ENCODE assay signal across 1 cellular context in genomic region chr6:30873137-30873640, GRCh38.
TF ChIP-seq lines count a peak whose summit lies in the region.

No MANE protein-coding gene starts in this region.

TF ChIP-seq in K562, 482 proteins besides CTCF, POLR2A, EP300 and RAD21 (continued from another document and continues in another):
- TF ChIP-seq USF2 (CRISPR knock-in tag; IDR thresholded peaks at IDR 0.05) (no peak), HMGN3 (IDR thresholded peaks at IDR 0.05; ENCODE audit: borderline replicate concordance, extremely low read depth, insufficient read length, low read depth, low read length) (no peak), GABPA (tag; conservative IDR thresholded peaks at IDR 0.05; ENCODE audit: low read depth) (0 out of 2 replicates have a peak, but pooled peaks have one; percentile 4), HNRNPK (IDR thresholded peaks at IDR 0.05; ENCODE audit: low read depth, low read length, poor library complexity, severe bottlenecking) (no peak), THRAP3 (IDR thresholded peaks at IDR 0.05; ENCODE audit: borderline replicate concordance) (no peak), SAFB2 (IDR thresholded peaks at IDR 0.05; ENCODE audit: borderline replicate concordance, low read depth, low read length, severe bottlenecking) (no peak), MAZ (CRISPR knock-in tag; conservative IDR thresholded peaks at IDR 0.05 in 1 of 2, IDR thresholded peaks at IDR 0.05 in 1 of 2) (no peak), ZNF384 (IDR thresholded peaks at IDR 0.05; ENCODE audit: low read depth, low read length) (no peak), ZNF232 (CRISPR knock-in tag; IDR thresholded peaks at IDR 0.05) (no peak), KDM4B (IDR thresholded peaks at IDR 0.05; ENCODE audit: borderline replicate concordance in 2 of 2, low read depth in 1 of 2) (no peak), ELF4 (CRISPR knock-in tag; IDR thresholded peaks at IDR 0.05) (peak; percentile 62; the same call in 1 of the 2 replicates), STAG1 (CRISPR knock-in tag; IDR thresholded peaks at IDR 0.05; ENCODE audit: borderline replicate concordance) (no peak), ZNF347 (CRISPR knock-in tag; IDR thresholded peaks at IDR 0.05; ENCODE audit: low read depth) (no peak), SMARCA4 (IDR thresholded peaks at IDR 0.05) (no peak), SREBF2 (CRISPR knock-in tag; IDR thresholded peaks at IDR 0.05) (no peak), MED1 (CRISPR knock-in tag; IDR thresholded peaks at IDR 0.05; ENCODE audit: borderline replicate concordance) (no peak), ZNF445 (CRISPR knock-in tag; IDR thresholded peaks at IDR 0.05; ENCODE audit: low read depth) (no peak), PTTG1 (tag; IDR thresholded peaks at IDR 0.05; ENCODE audit: low read depth) (no peak), GMEB1 (CRISPR knock-in tag; IDR thresholded peaks at IDR 0.05) (no peak), PCBP1 (IDR thresholded peaks at IDR 0.05; ENCODE audit: low read depth, low read length, poor library complexity, severe bottlenecking) (no peak), CHAMP1 (IDR thresholded peaks at IDR 0.05) (0 out of 2 replicates have a peak, but pooled peaks have one; percentile 17), ZNF512 (tag; IDR thresholded peaks at IDR 0.05) (peak; percentile 26; the same call in 1 of the 2 replicates), THRA (IDR thresholded peaks at IDR 0.05) (no peak), GATAD2A (IDR thresholded peaks at IDR 0.05) (no peak), ELK3 (CRISPR knock-in tag; IDR thresholded peaks at IDR 0.05) (no peak), CREB3 (tag; conservative IDR thresholded peaks at IDR 0.05; ENCODE audit: low read depth) (no peak), ZNF511 (CRISPR knock-in tag; IDR thresholded peaks at IDR 0.05) (no peak), ZNF41 (CRISPR knock-in tag; conservative IDR thresholded peaks at IDR 0.05) (no peak), FOXO4 (CRISPR knock-in tag; IDR thresholded peaks at IDR 0.05) (no peak), NR4A1 (CRISPR knock-in tag; IDR thresholded peaks at IDR 0.05) (no peak), NR4A1 (tag; IDR thresholded peaks at IDR 0.05) (no peak), ETS2 (tag; IDR thresholded peaks at IDR 0.05; ENCODE audit: borderline replicate concordance, poor library complexity, severe bottlenecking) (no peak), POLR2B (IDR thresholded peaks at IDR 0.05; ENCODE audit: low read depth, partially characterized antibody) (peak; percentile 76), SMARCB1 (IDR thresholded peaks at IDR 0.05; ENCODE audit: insufficient read length, low read depth) (no peak), ZNF197 (CRISPR knock-in tag; IDR thresholded peaks at IDR 0.05; ENCODE audit: low read depth) (0 out of 2 replicates have a peak, but pooled peaks have one; percentile 0), RFX5 (IDR thresholded peaks at IDR 0.05; ENCODE audit: low read depth, low read length) (no peak), ARID3B (CRISPR knock-in tag; IDR thresholded peaks at IDR 0.05; ENCODE audit: borderline replicate concordance) (no peak), PHF21A (IDR thresholded peaks at IDR 0.05; ENCODE audit: borderline replicate concordance, low read depth) (no peak), ZFP36 (IDR thresholded peaks at IDR 0.05; ENCODE audit: low read depth, low read length, partially characterized antibody) (no peak), HINFP (tag; conservative IDR thresholded peaks at IDR 0.05; ENCODE audit: low read depth) (no peak), NFIC (IDR thresholded peaks at IDR 0.05) (no peak), MYNN (IDR thresholded peaks at IDR 0.05) (no peak), MYNN (CRISPR knock-in tag; IDR thresholded peaks at IDR 0.05) (no peak), RBFOX2 (IDR thresholded peaks at IDR 0.05; ENCODE audit: low read depth, low read length) (no peak), ADNP (tag; IDR thresholded peaks at IDR 0.05) (0 out of 2 replicates have a peak, but pooled peaks have one; percentile 15), TSC22D4 (tag; IDR thresholded peaks at IDR 0.05) (no peak)
